Comparison of ENCODE assay signal across 8 cellular contexts in the genomic region with DNA sequence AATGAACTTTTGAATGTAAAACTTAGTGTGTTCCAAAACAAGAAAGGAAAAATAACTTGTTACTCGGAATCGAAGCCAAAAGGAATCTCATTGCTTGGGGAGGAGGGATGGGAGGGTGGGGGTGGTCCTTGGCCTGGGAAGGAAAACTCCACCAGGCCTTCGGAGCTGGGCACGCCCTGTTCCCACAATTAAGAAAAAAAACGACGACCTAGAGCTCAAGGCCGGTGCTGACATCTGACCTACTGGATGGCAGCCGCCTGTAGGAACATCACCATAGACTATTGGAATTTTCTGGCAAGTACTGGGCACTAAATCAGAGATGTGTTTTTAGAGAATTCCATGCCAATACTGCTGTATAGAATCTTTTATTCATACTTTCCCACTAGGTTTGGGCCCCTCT. TPM values are rescaled to one million over a fixed set of nuclear protein-coding genes. Genes with fewer than 3 reads are reported as not detected.
DNase-seq lines count a peak whose midpoint lies in the region; ATAC-seq, FAIRE-seq and TF ChIP-seq lines count a peak whose summit lies in the region.

No MANE protein-coding gene starts in this region.

- H3K9me3 Mint-ChIP-seq in astrocyte (ENCODE audit: unreplicated experiment) (no peaks in the 10 kb centered on the region), immature natural killer cell (no peaks in the 10 kb centered on the region)

- H3K27me3 ChIP-seq in astrocyte (ENCODE audit: insufficient read depth, low read length): no peaks in the 10 kb centered on the region

- no peak overlapping the region for H2AFZ ChIP-seq in astrocyte (ENCODE audit: low read depth, low read length)

- H3K27ac ChIP-seq in astrocyte (ENCODE audit: low read depth, low read length): peak overlapping the region; percentile 53
- peak overlapping the region; percentile 82 for H3K27ac ChIP-seq in substantia nigra (ENCODE audit: low read depth, low read length, poor library complexity, severe bottlenecking)

- peak overlapping the region; percentile 93 for H3K9ac ChIP-seq in astrocyte (ENCODE audit: low read length)

- H3K4me3 Mint-ChIP-seq in astrocyte (ENCODE audit: unreplicated experiment) (peak overlapping the region; percentile 85), immature natural killer cell (peak overlapping the region; percentile 82 to 92 (median 88))

- H4K20me1 ChIP-seq in astrocyte (ENCODE audit: insufficient read depth, low read length): peaks cover 53% of the 10 kb centered on the region

- no peaks in the 10 kb centered on the region for H3K36me3 ChIP-seq in astrocyte (ENCODE audit: insufficient read depth, low read length)

- H3K4me1 Mint-ChIP-seq in astrocyte (ENCODE audit: low read depth, unreplicated experiment): peaks cover 32% of the 10 kb centered on the region
- H3K4me1 Mint-ChIP-seq in immature natural killer cell: peaks cover 59% of the 10 kb centered on the region in 2 donors

- peaks cover 55% of the 10 kb centered on the region for H3K79me2 ChIP-seq in astrocyte (ENCODE audit: insufficient read depth, low read length)

- FAIRE-seq in astrocyte (lab: Jason Lieb, UNC): no peak

- H3K27ac Mint-ChIP-seq in astrocyte (ENCODE audit: unreplicated experiment) (peak overlapping the region; percentile 87), immature natural killer cell (peak overlapping the region; percentile 80 to 96 (median 87))

- DNase-seq in AG08396 (ENCODE audit: low spot score) (peak; percentile 67), HT1080 (ENCODE audit: low read depth) (peak; percentile 37), astrocyte (ENCODE audit: low read depth) (peak; percentile 14), immature natural killer cell (no peak), substantia nigra (lab: John Stamatoyannopoulos, UW) (no peak), midbrain (lab: John Stamatoyannopoulos, UW) (no peak)

- peaks cover 34% of the 10 kb centered on the region for H3K4me1 ChIP-seq in astrocyte (ENCODE audit: insufficient read depth, low read length)

- no peak for ATAC-seq in GM19351 (IDR thresholded peaks at IDR 0.05; ENCODE audit: unreplicated experiment)
- ATAC-seq in GM18519 (IDR thresholded peaks at IDR 0.05; ENCODE audit: low FRiP score, unreplicated experiment): no peak

- H3K9me3 ChIP-seq in astrocyte (ENCODE audit: insufficient read depth, low read depth, low read length): no peaks in the 10 kb centered on the region

- H3K4me2 ChIP-seq in astrocyte (ENCODE audit: low read length): peak overlapping the region; percentile 91

- no peaks in the 10 kb centered on the region for H3K27me3 Mint-ChIP-seq in astrocyte (ENCODE audit: low read depth, unreplicated experiment)
- peaks cover 6 to 12% (median 10%) of the 10 kb centered on the region in 3 donors for H3K27me3 Mint-ChIP-seq in immature natural killer cell (ENCODE audit: low read depth in 3 of 3)

- peak overlapping the region; percentile 65 for H3K4me3 ChIP-seq in astrocyte (ENCODE audit: insufficient read depth, low read depth, low read length)

- TF ChIP-seq CTCF in astrocyte (IDR thresholded peaks at IDR 0.05; ENCODE audit: insufficient read depth, low read depth, low read length): no peak

- peaks cover 4% of the 10 kb centered on the region for H3K36me3 Mint-ChIP-seq in astrocyte (ENCODE audit: low read depth, unreplicated experiment)
- H3K36me3 Mint-ChIP-seq in immature natural killer cell: peaks cover 0 to 2% (median 0%) of the 10 kb centered on the region in 3 donors

RNA-seq across cellular contexts. Expression of gene NADK, which starts 0.8 kb away (rescaled TPM):
- total RNA-seq in HT1080 (2014; rRNA removed; shearing (Covaris generic)): 44.7 and 58.5 TPM in 2 replicates
- 34.2 and 34.7 TPM in 2 replicates for polyA plus RNA-seq in HT1080 (2015; cell fraction: cytosol; rRNA removed)
- 60.4 and 63.3 TPM in 2 replicates for polyA plus RNA-seq in HT1080 (2015; cell fraction: nucleus; rRNA removed)
- total RNA-seq in astrocyte: 83.7 and 87.6 TPM in 2 replicates
- polyA plus RNA-seq in immature natural killer cell: 10 to 100 TPM; 30.9 to 53.3 (median 37.3) TPM

RNA-seq across cellular contexts. Expression of gene CDK11A, which starts 53.4 kb away (rescaled TPM):
- 11.8 and 13.4 TPM in 2 replicates for total RNA-seq in HT1080 (2014; rRNA removed; shearing (Covaris generic))
- 4.7 and 5.4 TPM in 2 replicates for polyA plus RNA-seq in HT1080 (2015; cell fraction: cytosol; rRNA removed)
- 54.3 and 60.9 TPM in 2 replicates for polyA plus RNA-seq in HT1080 (2015; cell fraction: nucleus; rRNA removed)
- total RNA-seq in astrocyte: 30.3 and 35.3 TPM in 2 replicates
- polyA plus RNA-seq in immature natural killer cell: 10 to 100 TPM in 2 of 3 donors, 1 to 10 TPM in 1; 1.6 to 32.6 (median 14.9) TPM

Comparison
In these comparisons a context has a peak if more than half of its experiments do, and no peak if none do; other contexts are left out.
1. DNase-seq: peak in AG08396 (single experiment), HT1080 (single experiment) and astrocyte (single experiment); none in immature natural killer cell (0 of 3), substantia nigra (0 of 49) and midbrain (single experiment).